In the genomic region with DNA sequence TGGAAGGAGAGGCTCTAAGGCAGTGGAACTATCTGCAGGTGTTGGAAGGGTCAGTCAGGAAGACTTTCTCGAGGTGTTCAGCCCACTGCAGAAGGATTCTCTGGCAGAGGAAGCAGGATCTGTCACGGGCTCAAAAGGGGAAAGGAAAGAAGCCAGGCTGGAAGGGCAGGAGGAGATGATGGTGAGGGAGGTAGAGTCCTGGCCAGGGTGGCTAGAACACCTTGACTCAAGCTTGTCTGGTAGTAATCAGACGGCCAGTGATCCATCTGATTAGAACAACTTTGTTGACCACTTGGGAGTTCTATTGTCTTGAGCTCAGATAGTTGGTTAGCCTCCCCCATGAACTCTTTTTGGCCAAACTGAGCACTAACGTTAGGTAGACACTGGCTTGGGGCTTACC, we compare ENCODE assay signal across 1 cellular context.
TF ChIP-seq lines count a peak whose summit lies in the region.

No MANE protein-coding gene starts in this region.

TF ChIP-seq in IMR-90, 13 proteins besides CTCF, POLR2A, EP300 and RAD21:
- TF ChIP-seq, protein P1, sequence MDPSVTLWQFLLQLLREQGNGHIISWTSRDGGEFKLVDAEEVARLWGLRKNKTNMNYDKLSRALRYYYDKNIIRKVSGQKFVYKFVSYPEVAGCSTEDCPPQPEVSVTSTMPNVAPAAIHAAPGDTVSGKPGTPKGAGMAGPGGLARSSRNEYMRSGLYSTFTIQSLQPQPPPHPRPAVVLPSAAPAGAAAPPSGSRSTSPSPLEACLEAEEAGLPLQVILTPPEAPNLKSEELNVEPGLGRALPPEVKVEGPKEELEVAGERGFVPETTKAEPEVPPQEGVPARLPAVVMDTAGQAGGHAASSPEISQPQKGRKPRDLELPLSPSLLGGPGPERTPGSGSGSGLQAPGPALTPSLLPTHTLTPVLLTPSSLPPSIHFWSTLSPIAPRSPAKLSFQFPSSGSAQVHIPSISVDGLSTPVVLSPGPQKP (IDR thresholded peaks at IDR 0.05; ENCODE audit: borderline replicate concordance, low read depth, low read length) = no peak
- no peak for TF ChIP-seq RFX5 (IDR thresholded peaks at IDR 0.05; ENCODE audit: low read depth, low read length)
- no peak for TF ChIP-seq CEBPB (IDR thresholded peaks at IDR 0.05; ENCODE audit: low read depth, low read length)
- no peak for TF ChIP-seq MXI1 (IDR thresholded peaks at IDR 0.05; ENCODE audit: borderline replicate concordance, low read depth, low read length)
- no peak for TF ChIP-seq SMC3 (IDR thresholded peaks at IDR 0.05; ENCODE audit: low read depth, low read length)
- no peak for TF ChIP-seq FOS (IDR thresholded peaks at IDR 0.05; ENCODE audit: low read depth, low read length)
- TF ChIP-seq NFE2L2 (IDR thresholded peaks at IDR 0.05; ENCODE audit: low read depth, low read length) = no peak
- no peak for TF ChIP-seq RCOR1 (IDR thresholded peaks at IDR 0.05; ENCODE audit: insufficient replicate concordance, low read length)
- no peak for TF ChIP-seq MAFK (IDR thresholded peaks at IDR 0.05; ENCODE audit: low read depth, low read length)
